ENCODE assay signal across 22 cellular contexts in the genomic region with DNA sequence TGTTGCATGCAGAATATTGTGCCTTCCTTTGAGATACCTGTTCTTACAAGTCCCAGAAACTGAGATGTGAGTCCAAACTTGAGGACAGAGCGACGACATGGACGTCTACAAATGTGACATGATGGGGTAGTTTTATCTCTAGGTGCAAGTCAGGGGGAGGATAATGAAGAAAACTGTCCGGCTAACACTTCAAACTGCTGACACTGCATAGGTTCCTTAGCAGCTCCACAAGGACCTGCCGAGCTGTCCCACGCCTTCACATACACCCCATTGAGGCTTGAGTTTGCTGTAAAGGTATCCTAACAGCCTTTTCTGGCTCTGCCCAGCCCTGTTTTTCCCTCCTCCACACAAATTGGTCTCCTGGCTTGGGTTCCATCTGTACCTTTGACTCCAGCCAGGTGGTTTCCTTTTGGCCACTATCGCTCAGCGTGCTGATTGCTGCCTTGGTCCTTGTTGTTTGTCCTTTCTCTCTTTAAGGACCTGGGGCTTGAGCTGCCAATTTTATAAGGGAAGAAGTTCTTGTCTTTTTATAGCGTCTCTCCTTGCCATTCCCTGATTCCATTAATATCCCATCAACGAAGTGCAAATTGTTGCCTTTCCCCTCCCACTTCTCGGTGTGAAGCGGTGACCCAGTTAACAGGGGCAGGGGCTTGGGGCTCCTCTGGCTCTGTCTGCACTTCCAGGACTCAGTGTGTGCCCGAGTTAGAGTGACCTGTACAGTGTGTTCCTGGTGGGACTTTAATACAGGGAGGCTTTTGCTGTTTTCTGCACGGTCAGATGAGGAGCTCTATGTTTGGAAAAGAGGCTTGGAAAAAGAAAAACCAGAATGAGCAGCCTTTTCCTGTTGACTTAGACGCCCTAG.
DNase-seq lines count a peak whose midpoint lies in the region; ATAC-seq and TF ChIP-seq lines count a peak whose summit lies in the region.
"Had no signal": no experiment of that assay in that cellular context is flagged by ENCODE, and none has a peak within 500 bp of the region (broad histone marks: within the 10 kb centered on the region; RNA-seq: fewer than 3 reads in every experiment).

No MANE protein-coding gene starts in this region.

- 44 to 53% methylated on average over 15 of the region's 15 CpGs for WGBS in body of pancreas, 2 donors

- BruUV-seq in Caco-2 (replicated peaks; lab: Mats Ljungman, UMichigan) = no TSS peak

- H3K27ac Mint-ChIP-seq in Caco-2 (ENCODE audit: unreplicated experiment) = peak overlapping the region; percentile 48
- H3K27ac Mint-ChIP-seq in activated CD8-positive, alpha-beta T cell treated with anti-CD3 and anti-CD28 coated beads for 36 hours = no peak overlapping the region
- H3K27ac Mint-ChIP-seq: activated naive CD4-positive, alpha-beta T cell treated with anti-CD3 and anti-CD28 coated beads for 36 hours; activated T-cell treated with anti-CD3 and anti-CD28 coated beads, Interleukin-2, amount 50 U/mL, for 24 hours; endodermal cell; T-helper 2 cell treated with Interferon-gamma antibody and Interleukin-4, amounts not matched to agents 5 μg/mL and 100 μg/mL, for 36 hours; WTC11 had no signal

- H3K36me3 ChIP-seq in Caco-2 (ENCODE audit: control insufficient read depth, insufficient read depth, low read length) = no peaks in the 10 kb centered on the region
- H3K36me3 ChIP-seq in body of pancreas (replicated peaks in 1 of 2; ENCODE audit: insufficient read depth in 1 of 2, low read depth in 2 of 2) = no peaks in the 10 kb centered on the region
- no peaks in the 10 kb centered on the region for H3K36me3 ChIP-seq in gastrocnemius medialis
- H3K36me3 ChIP-seq in colonic mucosa = no peaks in the 10 kb centered on the region
- H3K36me3 ChIP-seq: left lung, neutrophil, uterus had no signal

- ATAC-seq in body of pancreas (peak; percentile 51), gastrocnemius medialis (peak in 1 of 2 donors; percentile 37), HG03159 (IDR thresholded peaks at IDR 0.05; ENCODE audit: unreplicated experiment) (no peak)
- no peak for ATAC-seq in activated CD8-positive, alpha-beta T cell treated with anti-CD3 and anti-CD28 coated beads for 36 hours
- ATAC-seq: left lung, SK-N-SH treated with all-trans-retinoic acid at 6 μM for 48 hours, WTC11 had no signal

- no peak for TF ChIP-seq CTCF in Caco-2 (IDR thresholded peaks at IDR 0.05; ENCODE audit: insufficient read depth in 1 of 2, low read depth in 1 of 2, low read length in 1 of 2, severe bottlenecking in 1 of 2, unreplicated experiment in 1 of 2)
- TF ChIP-seq CTCF in body of pancreas (IDR thresholded peaks at IDR 0.05) = peak in 1 of 7 experiments; percentile 7
- no peak for TF ChIP-seq CTCF in gastrocnemius medialis (IDR thresholded peaks at IDR 0.05 in 4 of 5, conservative IDR thresholded peaks at IDR 0.05 in 1 of 5)
- TF ChIP-seq CTCF in GM10248 (IDR thresholded peaks at IDR 0.05; ENCODE audit: control extremely low read depth, extremely low read depth, low read depth, missing control alignments) = no peak
- TF ChIP-seq CTCF in colonic mucosa (IDR thresholded peaks at IDR 0.05) = no peak
- no peak for TF ChIP-seq CTCF in activated CD8-positive, alpha-beta T cell treated with anti-CD3 and anti-CD28 coated beads for 36 hours (IDR thresholded peaks at IDR 0.05)

- peak overlapping the region in 3 of 4 donors; percentile 63 to 69 (median 66) for H3K27ac ChIP-seq in body of pancreas
- peak overlapping the region in 3 of 4 donors; percentile 29 to 68 (median 68) for H3K27ac ChIP-seq in gastrocnemius medialis
- H3K27ac ChIP-seq in colonic mucosa = no peak overlapping the region
- H3K27ac ChIP-seq: left lung, uterus had no signal

- intact Hi-C loops in Caco-2 (cut with micrococcal nuclease; ENCODE audit: unreplicated experiment) = loop anchor here (1.0 to 5.0 kb wide), 3 partner anchors 85 to 345 kb away; no protein-coding TSS in a partner anchor
- intact Hi-C loops in body of pancreas (cut with DNase I) = loop anchor here (10.0 kb wide), 1 partner anchor 478 kb away; no protein-coding TSS in a partner anchor
- intact Hi-C loops in gastrocnemius medialis (cut with DNase I; ENCODE audit: low total_unique reads) = no loop called here
- intact Hi-C loops in colonic mucosa (cut with DNase I) = loop anchor here (10.0 kb wide), 1 partner anchor 688 kb away; a partner anchor contains a TSS
- intact Hi-C loops in activated CD8-positive, alpha-beta T cell treated with anti-CD3 and anti-CD28 coated beads for 36 hours (cut with micrococcal nuclease) = loop anchor here (10.0 kb wide), 1 partner anchor 548 kb away; no protein-coding TSS in a partner anchor

- no peaks in the 10 kb centered on the region for H3K27me3 ChIP-seq in Caco-2 (replicated peaks; ENCODE audit: control insufficient read depth, insufficient read depth, low read length)
- no peaks in the 10 kb centered on the region for H3K27me3 ChIP-seq in body of pancreas
- no peaks in the 10 kb centered on the region for H3K27me3 ChIP-seq in gastrocnemius medialis
- no peaks in the 10 kb centered on the region for H3K27me3 ChIP-seq in colonic mucosa
- H3K27me3 ChIP-seq: left lung, neutrophil, uterus had no signal

- H3K9me3 Mint-ChIP-seq in Caco-2 (ENCODE audit: unreplicated experiment) = no peaks in the 10 kb centered on the region
- H3K9me3 Mint-ChIP-seq in activated CD8-positive, alpha-beta T cell treated with anti-CD3 and anti-CD28 coated beads for 36 hours = no peaks in the 10 kb centered on the region
- H3K9me3 Mint-ChIP-seq: activated naive CD4-positive, alpha-beta T cell treated with anti-CD3 and anti-CD28 coated beads for 36 hours; activated T-cell treated with anti-CD3 and anti-CD28 coated beads, Interleukin-2, amount 50 U/mL, for 24 hours; CD14-positive monocyte; endodermal cell; T-helper 2 cell treated with Interferon-gamma antibody and Interleukin-4, amounts not matched to agents 5 μg/mL and 100 μg/mL, for 36 hours; WTC11 had no signal

- H3K9ac ChIP-seq in colonic mucosa (ENCODE audit: low read depth in 2 of 2, low read length in 2 of 2) = no peak overlapping the region

- peaks cover 29% of the 10 kb centered on the region for H3K4me1 Mint-ChIP-seq in Caco-2 (ENCODE audit: low read depth, unreplicated experiment)
- H3K4me1 Mint-ChIP-seq in activated CD8-positive, alpha-beta T cell treated with anti-CD3 and anti-CD28 coated beads for 36 hours (ENCODE audit: low read depth) = peaks cover 5% of the 10 kb centered on the region

- H3K27me3 Mint-ChIP-seq in Caco-2 (ENCODE audit: insufficient read depth, unreplicated experiment) = no peaks in the 10 kb centered on the region
- peaks cover 27% of the 10 kb centered on the region for H3K27me3 Mint-ChIP-seq in activated CD8-positive, alpha-beta T cell treated with anti-CD3 and anti-CD28 coated beads for 36 hours

- TF ChIP-seq POLR2A in body of pancreas (IDR thresholded peaks at IDR 0.05) = no peak
- no peak for TF ChIP-seq POLR2A in gastrocnemius medialis (IDR thresholded peaks at IDR 0.05)

- no peaks in the 10 kb centered on the region for H3K9me3 ChIP-seq in Caco-2
- H3K9me3 ChIP-seq in body of pancreas = no peaks in the 10 kb centered on the region
- no peaks in the 10 kb centered on the region for H3K9me3 ChIP-seq in gastrocnemius medialis
- H3K9me3 ChIP-seq in colonic mucosa = no peaks in the 10 kb centered on the region
- H3K9me3 ChIP-seq: left lung, neutrophil, uterus had no signal

- no peak overlapping the region for H3K4me3 Mint-ChIP-seq in Caco-2 (ENCODE audit: unreplicated experiment)
- H3K4me3 Mint-ChIP-seq in activated CD8-positive, alpha-beta T cell treated with anti-CD3 and anti-CD28 coated beads for 36 hours = no peak overlapping the region
- H3K4me3 Mint-ChIP-seq: activated naive CD4-positive, alpha-beta T cell treated with anti-CD3 and anti-CD28 coated beads for 36 hours; activated T-cell treated with anti-CD3 and anti-CD28 coated beads, Interleukin-2, amount 50 U/mL, for 24 hours; CD14-positive monocyte; endodermal cell; T-helper 2 cell treated with Interferon-gamma antibody and Interleukin-4, amounts not matched to agents 5 μg/mL and 100 μg/mL, for 36 hours; WTC11 had no signal

- H3K4me1 ChIP-seq in Caco-2 (peaks cover 41% of the 10 kb centered on the region), body of pancreas (peaks cover 50% of the 10 kb centered on the region), gastrocnemius medialis (peaks cover 12 to 21% of the 10 kb centered on the region in 2 donors), colonic mucosa (no peaks in the 10 kb centered on the region)
- H3K4me1 ChIP-seq: uterus had no signal

- POLR2A ChIA-PET in Caco-2 (lab: Charles Lee) = no interaction called here
- POLR2A ChIA-PET in GM10248 (lab: Yijun Ruan, JAX) = interaction anchor here (0.6 kb wide), 1 partner anchor 383 kb away, joined by 3 read pairs; no protein-coding TSS in a partner anchor
- POLR2A ChIA-PET in activated CD8-positive, alpha-beta T cell treated with anti-CD3 and anti-CD28 coated beads for 36 hours (lab: Charles Lee) = no interaction called here

- no peaks in the 10 kb centered on the region for H3K36me3 Mint-ChIP-seq in Caco-2 (ENCODE audit: insufficient read depth, unreplicated experiment)
- H3K36me3 Mint-ChIP-seq in activated CD8-positive, alpha-beta T cell treated with anti-CD3 and anti-CD28 coated beads for 36 hours (ENCODE audit: low read depth) = no peaks in the 10 kb centered on the region
- H3K36me3 Mint-ChIP-seq: CD14-positive monocyte, WTC11 had no signal

- DNase-seq in Caco-2 = no peak
- DNase-seq in body of pancreas = peak; percentile 41 to 67 (median 62)
- peak; percentile 11 for DNase-seq in left kidney (ENCODE audit: low read depth, low spot score)
- DNase-seq in gastrocnemius medialis = no peak
- no peak for DNase-seq in GM10248 (ENCODE audit: extremely low spot score)
- DNase-seq in colonic mucosa = no peak
- no peak for DNase-seq in activated CD8-positive, alpha-beta T cell treated with anti-CD3 and anti-CD28 coated beads for 36 hours
- DNase-seq: activated naive CD4-positive, alpha-beta T cell treated with anti-CD3 and anti-CD28 coated beads for 36 hours; activated T-cell treated with anti-CD3 and anti-CD28 coated beads, Interleukin-2, amount 50 U/mL, for 24 hours; endodermal cell; HCEC 1CT; NCI-H1105; NCI-H2081; stimulated activated CD8-positive, alpha-beta memory T cell treated with anti-CD3 and anti-CD28 coated beads, Interleukin-4, amount 100 ng/mL, for 48 hours; uterus had no signal

- H3K4me3 ChIP-seq in Caco-2 (ENCODE audit: low read depth, low read length) = no peak overlapping the region
- H3K4me3 ChIP-seq in body of pancreas = no peak overlapping the region
- H3K4me3 ChIP-seq in gastrocnemius medialis = peak overlapping the region in 1 of 4 donors; percentile 29
- H3K4me3 ChIP-seq in colonic mucosa = no peak overlapping the region
- H3K4me3 ChIP-seq: left lung, uterus had no signal

- in situ Hi-C loops in gastrocnemius medialis (cut with MboI; ENCODE audit: low sequenced_read_pairs in 4 of 4) = loop anchor here (10.0 to 25.0 kb wide), 10 partner anchors 368 to 695 kb away; a partner anchor contains a TSS

- CTCF ChIA-PET in Caco-2 (lab: Charles Lee) (interaction anchor here (0.6 kb wide), 1 partner anchor 213 kb away, joined by 3 read pairs; no protein-coding TSS in a partner anchor), GM10248 (lab: Yijun Ruan, JAX) (interaction anchor here (0.8 to 1.9 kb wide), 8 partner anchors 10 to 480 kb away, joined by 3 to 8 read pairs (median 3); a partner anchor contains a TSS)
- CTCF ChIA-PET in activated CD8-positive, alpha-beta T cell treated with anti-CD3 and anti-CD28 coated beads for 36 hours (lab: Charles Lee) = interaction anchor here (0.8 to 1.4 kb wide), 2 partner anchors 9 to 269 kb away, joined by 3 read pairs; no protein-coding TSS in a partner anchor

Comparison
In these comparisons a context has a peak if more than half of its experiments do, and no peak if none do; other contexts are left out.
1. DNase-seq: peak in body of pancreas (4 of 4) and left kidney (single experiment); none in Caco-2 (0 of 2), gastrocnemius medialis (0 of 2), GM10248 (single experiment), colonic mucosa (single experiment) and activated CD8-positive, alpha-beta T cell treated with anti-CD3 and anti-CD28 coated beads for 36 hours (single experiment).